In the genomic region with DNA sequence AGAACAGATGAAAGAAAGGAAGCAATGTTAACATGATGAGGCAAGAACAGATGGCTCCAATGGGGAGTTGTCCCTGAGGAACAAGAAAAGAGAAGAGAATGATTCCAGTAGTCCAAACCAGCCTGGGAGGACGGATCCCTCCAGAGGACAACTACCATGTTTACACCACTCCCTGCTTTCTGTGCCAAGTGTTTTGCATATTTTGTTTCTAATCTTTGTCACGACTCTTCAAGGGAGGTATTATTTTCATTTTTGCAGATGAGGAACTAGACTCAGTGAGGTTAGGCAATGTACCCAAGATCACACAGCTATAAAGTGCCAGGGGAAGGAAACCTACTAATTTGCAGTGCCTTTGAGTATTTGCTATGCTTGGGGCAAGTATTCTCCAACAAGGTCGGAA, we compare ENCODE assay signal across 33 cellular contexts.
"Had no signal": no experiment of that assay in that cellular context is flagged by ENCODE, and none has a peak within 500 bp of the region (broad histone marks: within the 10 kb centered on the region; RNA-seq: fewer than 3 reads in every experiment).

No MANE protein-coding gene starts in this region.

- H2AFZ ChIP-seq: PC-9 had no signal

- ATAC-seq: activated CD8-positive, alpha-beta memory T cell treated with anti-CD3 and anti-CD28 coated beads, Interleukin-2, amount 10 ng/mL, durations not matched to agents 7 days and 5 days; K562; Right ventricle myocardium inferior; SK-N-SH treated with all-trans-retinoic acid at 6 μM for 48 hours; T-cell; T-helper 17 cell had no signal

- H3K27ac ChIP-seq: cardiac muscle cell, PC-9, RWPE1, WERI-Rb-1 had no signal

- H3K4me3 ChIP-seq: cardiac muscle cell, K562, PC-9 had no signal

- H3K4me2 ChIP-seq: PC-9 had no signal

- H3K36me3 ChIP-seq: cardiac muscle cell, WERI-Rb-1 had no signal

- DNase-seq: activated CD4-positive, alpha-beta memory T cell treated with anti-CD3 and anti-CD28 coated beads, Interleukin-2, amount 10 ng/mL, durations not matched to agents 7 days and 5 days; activated CD4-positive, alpha-beta T cell treated with anti-CD3 and anti-CD28 coated beads for 1 hour; activated CD4-positive, alpha-beta T cell treated with anti-CD3 and anti-CD28 coated beads for 48 hours; activated CD4-positive, CD25-positive, alpha-beta regulatory T cell; activated CD8-positive, alpha-beta memory T cell treated with anti-CD3 and anti-CD28 coated beads for 24 hours; activated CD8-positive, alpha-beta memory T cell treated with anti-CD3 and anti-CD28 coated beads, Interleukin-2, amount 10 ng/mL, durations not matched to agents 7 days and 5 days; activated CD8-positive, alpha-beta memory T cell treated with anti-CD3 and anti-CD28 coated beads, Interleukin-2, amount 50 U/mL, for 48 hours; activated effector memory CD4-positive, alpha-beta T cell treated with Interleukin-2 at 50 U/mL for 16 hours; activated naive CD4-positive, alpha-beta T cell; activated naive CD4-positive, alpha-beta T cell treated with anti-CD3 and anti-CD28 coated beads, Interleukin-2, amount 50 U/mL, for 16 hours; activated naive CD8-positive, alpha-beta T cell treated with anti-CD3 and anti-CD28 coated beads for 36 hours; activated T-cell treated with anti-CD3 and anti-CD28 coated beads, Interleukin-2, amount 50 U/mL, for 48 hours; amniotic stem cell; aorta; NCI-H1092 treated with DMSO at 0.1 percent for 48 hours; NCI-H1417; NCI-H146; NCI-H187; NCI-H2029 treated with DMSO at 0.1 percent for 48 hours; NCI-H2107; NCI-H226; NCI-H524 treated with DMSO at 0.1 percent for 48 hours; NK-92 treated with Interleukin-12 subunit alpha and Interleukin-12 subunit beta, amount 100 ng/mL, for 24 hours; PC-9; SIG-M5; T-cell; T-helper 17 cell; WERI-Rb-1 had no signal

- H3K27me3 ChIP-seq: cardiac muscle cell had no signal
